In the genomic region with DNA sequence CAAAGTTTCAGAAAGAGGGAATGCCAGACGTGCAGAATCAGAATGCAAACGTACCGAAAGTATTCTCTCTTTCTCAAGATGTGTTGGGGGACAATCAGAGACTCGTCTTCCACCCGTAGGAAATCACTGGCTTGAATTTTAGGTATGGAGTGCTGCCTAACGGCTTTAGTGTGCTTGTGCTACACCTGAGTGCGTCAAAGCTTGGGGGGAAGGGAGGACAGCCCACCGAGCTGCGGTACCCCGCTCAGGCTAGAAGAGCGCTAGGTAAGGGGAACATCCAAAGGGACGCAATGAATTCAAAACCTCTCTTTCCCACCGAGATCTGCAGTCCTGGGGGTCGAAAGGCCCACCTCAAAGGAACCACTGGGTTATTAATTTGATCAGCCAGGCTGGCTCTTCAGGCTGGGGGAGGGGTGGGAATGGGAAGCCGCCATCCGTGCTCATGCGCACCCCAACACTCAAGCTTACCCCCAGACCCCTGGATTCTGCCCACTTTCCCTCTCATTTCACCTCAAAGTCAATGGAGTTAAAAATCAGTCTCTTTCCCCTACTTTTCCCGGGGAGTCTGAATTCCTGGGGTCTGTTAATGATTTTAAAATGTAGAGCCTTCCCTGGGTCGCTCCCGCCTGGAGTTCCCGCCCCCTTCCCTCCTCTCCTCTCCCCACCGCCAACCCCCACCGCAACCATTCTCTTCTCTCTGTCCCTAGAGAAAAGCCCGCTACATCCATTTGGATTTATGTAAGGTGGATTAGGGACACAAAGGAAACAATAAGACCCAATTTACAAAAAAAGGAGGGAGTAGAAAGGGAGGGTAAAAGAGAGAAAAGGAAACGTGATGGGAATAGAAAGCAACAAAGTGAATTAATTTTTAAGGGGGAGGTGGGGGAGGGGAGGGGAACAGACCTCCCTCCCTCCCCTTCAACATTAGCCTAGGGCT, we compare ENCODE assay signal across 8 cellular contexts. TPM values are rescaled to one million over a fixed set of nuclear protein-coding genes. Genes with fewer than 3 reads are reported as not detected.
DNase-seq lines count a peak whose midpoint lies in the region; ATAC-seq and TF ChIP-seq lines count a peak whose summit lies in the region.

No MANE protein-coding gene starts in this region.

- H3K27ac ChIP-seq in thoracic aorta: no peak overlapping the region

- H3K36me3 ChIP-seq in thoracic aorta: no peaks in the 10 kb centered on the region

- H3K4me1 Mint-ChIP-seq in activated T-cell treated with anti-CD3 and anti-CD28 coated beads, Interleukin-2, amount 50 U/mL, for 72 hours (ENCODE audit: low read depth): peaks cover 23% of the 10 kb centered on the region

- H3K9me3 Mint-ChIP-seq in activated T-cell treated with anti-CD3 and anti-CD28 coated beads, Interleukin-2, amount 50 U/mL, for 72 hours: no peaks in the 10 kb centered on the region

- peak overlapping the region; percentile 87 for H3K4me3 ChIP-seq in thoracic aorta

- DNase-seq in activated T-cell treated with anti-CD3 and anti-CD28 coated beads, Interleukin-2, amount 50 U/mL, for 72 hours: no peak
- DNase-seq in activated T-cell treated with anti-CD3 and anti-CD28 coated beads for 4 hours: no peak
- peak; percentile 21 for DNase-seq in astrocyte of the hippocampus (ENCODE audit: low read depth, low spot score)
- DNase-seq in medulla oblongata (ENCODE audit: extremely low spot score): peak; percentile 14
- no peak for DNase-seq in thoracic aorta (ENCODE audit: low spot score)
- DNase-seq in putamen (ENCODE audit: low spot score): no peak
- DNase-seq in KBM-7: no peak
- DNase-seq in 8988T: no peak

- in situ Hi-C loops in KBM-7 (cut with MboI; ENCODE audit: low pct_unique_long_range_greater_than_20kb, low sequenced_read_pairs): loop anchor here (25.0 kb wide), 1 partner anchor 882 kb away; no protein-coding TSS in a partner anchor

- peak overlapping the region; percentile 75 to 98 for H3K4me3 Mint-ChIP-seq in activated T-cell treated with anti-CD3 and anti-CD28 coated beads, Interleukin-2, amount 50 U/mL, for 72 hours

- no peaks in the 10 kb centered on the region for H3K9me3 ChIP-seq in thoracic aorta

- no peak overlapping the region for H3K27ac Mint-ChIP-seq in activated T-cell treated with anti-CD3 and anti-CD28 coated beads, Interleukin-2, amount 50 U/mL, for 72 hours

- H3K36me3 Mint-ChIP-seq in activated T-cell treated with anti-CD3 and anti-CD28 coated beads, Interleukin-2, amount 50 U/mL, for 72 hours (ENCODE audit: insufficient read depth in 2 of 2): peaks cover 5 to 8% of the 10 kb centered on the region in 2 donors

- H3K4me1 ChIP-seq in thoracic aorta (ENCODE audit: control insufficient read depth in 1 of 2, low read depth in 2 of 2): peaks cover 2 to 40% of the 10 kb centered on the region in 2 donors

- TF ChIP-seq CTCF in thoracic aorta (IDR thresholded peaks at IDR 0.05): no peak

- no peaks in the 10 kb centered on the region for H3K27me3 ChIP-seq in thoracic aorta (replicated peaks; ENCODE audit: insufficient read depth)

- ATAC-seq in activated T-cell treated with anti-CD3 and anti-CD28 coated beads, Interleukin-2, amount 50 U/mL, for 72 hours (replicated peaks in 1 of 2): no peak
- ATAC-seq in thoracic aorta (ENCODE audit: insufficient number of reproducible peaks, low FRiP score, low read depth): no peak

- H3K27me3 Mint-ChIP-seq in activated T-cell treated with anti-CD3 and anti-CD28 coated beads, Interleukin-2, amount 50 U/mL, for 72 hours (ENCODE audit: low read depth): peaks cover 45% of the 10 kb centered on the region

RNA-seq across cellular contexts. Expression of a gene that starts 2.5 kb away (rescaled TPM):
- total RNA-seq in activated T-cell treated with anti-CD3 and anti-CD28 coated beads, Interleukin-2, amount 50 U/mL, for 72 hours: 1 to 10 TPM; 3.4 to 6.6 TPM
- 10 to 100 TPM; 20.4 to 53.3 TPM for total RNA-seq in thoracic aorta

Comparison
In these comparisons a context has a peak if more than half of its experiments do, and no peak if none do; other contexts are left out.
1. DNase-seq: peak in astrocyte of the hippocampus (single experiment) and medulla oblongata (single experiment); none in activated T-cell treated with anti-CD3 and anti-CD28 coated beads, Interleukin-2, amount 50 U/mL, for 72 hours (0 of 2), activated T-cell treated with anti-CD3 and anti-CD28 coated beads for 4 hours (single experiment), thoracic aorta (single experiment), putamen (single experiment), KBM-7 (single experiment) and 8988T (single experiment).